In genomic region chr2:37321029-37321682, GRCh38 we compare ENCODE assay signal across 17 cellular contexts. TPM values are rescaled to one million over a fixed set of nuclear protein-coding genes. Genes with fewer than 3 reads are reported as not detected.
DNase-seq lines count a peak whose midpoint lies in the region; ATAC-seq, FAIRE-seq and TF ChIP-seq lines count a peak whose summit lies in the region.
"Had no signal": no experiment of that assay in that cellular context is flagged by ENCODE, and none has a peak within 500 bp of the region (broad histone marks: within the 10 kb centered on the region; RNA-seq: fewer than 3 reads in every experiment).

No MANE protein-coding gene starts in this region.

- H3K36me3 ChIP-seq in IMR-90 (ENCODE audit: control insufficient read depth, insufficient read depth, low read length): peaks cover 1% of the 10 kb centered on the region
- peaks cover 1% of the 10 kb centered on the region for H3K36me3 ChIP-seq in astrocyte (ENCODE audit: insufficient read depth, low read length)

- 0 out of 2 replicates have a peak, but pooled peaks cover 2% of the 10 kb centered on the region for H3K9me1 ChIP-seq in IMR-90 (ENCODE audit: insufficient read depth, low read length)

- H3K4me2 ChIP-seq in IMR-90 (ENCODE audit: low read depth, low read length) (no peak overlapping the region), astrocyte (ENCODE audit: low read length) (no peak overlapping the region)

- in situ Hi-C loops in IMR-90 (cut with MboI; ENCODE audit: low sequenced_read_pairs): no loop called here

- H3K27ac Mint-ChIP-seq in CD4-positive, alpha-beta T cell: peak overlapping the region; percentile 31
- H3K27ac Mint-ChIP-seq in astrocyte (ENCODE audit: unreplicated experiment) (peak overlapping the region; percentile 14), naive B cell (peak overlapping the region in 4 of 6 donors; percentile 7 to 60 (median 24))
- no peak overlapping the region for H3K27ac Mint-ChIP-seq in T-helper 2 cell treated with Interferon-gamma antibody and Interleukin-4, amounts not matched to agents 5 μg/mL and 100 μg/mL, for 36 hours
- H3K27ac Mint-ChIP-seq: activated CD8-positive, alpha-beta memory T cell treated with anti-CD3 and anti-CD28 coated beads, Interleukin-2, amount 10 ng/mL, durations not matched to agents 7 days and 5 days; activated naive CD4-positive, alpha-beta T cell treated with anti-CD3 and anti-CD28 coated beads, Interleukin-2, amount 50 U/mL, for 72 hours had no signal

- no peak for DNase-seq in CD4-positive, alpha-beta T cell
- no peak for DNase-seq in IMR-90
- no peak for DNase-seq in astrocyte (ENCODE audit: low read depth)
- DNase-seq in naive B cell: no peak
- no peak for DNase-seq in T-helper 2 cell treated with Interferon-gamma antibody and Interleukin-4, amounts not matched to agents 5 μg/mL and 100 μg/mL, for 36 hours (ENCODE audit: low spot score)
- DNase-seq in foreskin keratinocyte: no peak
- no peak for DNase-seq in NCI-H526 treated with DMSO at 0.1 percent for 48 hours (lab: John Stamatoyannopoulos, UW)
- DNase-seq: activated CD8-positive, alpha-beta memory T cell treated with anti-CD3 and anti-CD28 coated beads, Interleukin-2, amount 10 ng/mL, durations not matched to agents 7 days and 5 days; caudate nucleus; GOT3; NCI-H1105; NCI-H345; small intestine had no signal

- H3K9me3 ChIP-seq in CD4-positive, alpha-beta T cell (ENCODE audit: control insufficient read depth, low read length): no peaks in the 10 kb centered on the region
- no peaks in the 10 kb centered on the region for H3K9me3 ChIP-seq in IMR-90 (ENCODE audit: control insufficient read depth, insufficient read depth, low read length)
- H3K9me3 ChIP-seq in astrocyte (ENCODE audit: insufficient read depth, low read depth, low read length): no peaks in the 10 kb centered on the region

- dilution Hi-C loops in IMR-90 (cut with HindIII; ENCODE audit: low sequenced_read_pairs, unreplicated experiment): no loop called here

- WGBS in IMR-90 (ENCODE audit: extremely low coverage in 2 of 2, insufficient read length in 1 of 2), 2 experiments: no CpG with 5 or more reads among the region's 4 CpGs

- H3K27me3 Mint-ChIP-seq in CD4-positive, alpha-beta T cell: peaks cover 5% of the 10 kb centered on the region
- H3K27me3 Mint-ChIP-seq in astrocyte (ENCODE audit: low read depth, unreplicated experiment): no peaks in the 10 kb centered on the region
- H3K27me3 Mint-ChIP-seq in naive B cell: no peaks in the 10 kb centered on the region
- peaks cover 31% of the 10 kb centered on the region for H3K27me3 Mint-ChIP-seq in T-helper 2 cell treated with Interferon-gamma antibody and Interleukin-4, amounts not matched to agents 5 μg/mL and 100 μg/mL, for 36 hours (ENCODE audit: low read depth)

- H4K5ac ChIP-seq in IMR-90 (ENCODE audit: low read depth, low read length): no peak overlapping the region

- H3K23ac ChIP-seq in IMR-90 (ENCODE audit: low read depth, low read length): peak overlapping the region; percentile 40; the same call in 1 of the 2 replicates

- H3K56ac ChIP-seq in IMR-90 (ENCODE audit: extremely low read depth, insufficient read depth, low read length): no peak overlapping the region

- H3K4me3 ChIP-seq in IMR-90 (ENCODE audit: insufficient read depth, low read depth, low read length): no peak overlapping the region
- H3K4me3 ChIP-seq in astrocyte (ENCODE audit: insufficient read depth, low read depth, low read length): no peak overlapping the region

- H3K4me1 ChIP-seq in IMR-90 (ENCODE audit: control insufficient read depth, insufficient read depth, low read length): peaks cover 7% of the 10 kb centered on the region
- peaks cover 10% of the 10 kb centered on the region for H3K4me1 ChIP-seq in astrocyte (ENCODE audit: insufficient read depth, low read length)
- peaks cover 26% of the 10 kb centered on the region for H3K4me1 ChIP-seq in foreskin keratinocyte

- no peak for TF ChIP-seq POLR2A in IMR-90 (IDR thresholded peaks at IDR 0.05; ENCODE audit: low read depth, low read length)

- ATAC-seq in CD4-positive, alpha-beta T cell (ENCODE audit: poor library complexity): no peak
- ATAC-seq in IMR-90 (ENCODE audit: low read depth) (no peak), naive B cell (ENCODE audit: low read depth in 2 of 2) (no peak), GM19467 (IDR thresholded peaks at IDR 0.05; ENCODE audit: unreplicated experiment) (no peak), foreskin keratinocyte (no peak)
- ATAC-seq: activated CD8-positive, alpha-beta memory T cell treated with anti-CD3 and anti-CD28 coated beads, Interleukin-2, amount 10 ng/mL, durations not matched to agents 7 days and 5 days; activated naive CD4-positive, alpha-beta T cell treated with anti-CD3 and anti-CD28 coated beads, Interleukin-2, amount 50 U/mL, for 72 hours had no signal

- H3K4me1 Mint-ChIP-seq in CD4-positive, alpha-beta T cell (ENCODE audit: low read depth): peaks cover 71% of the 10 kb centered on the region
- peaks cover 39% of the 10 kb centered on the region for H3K4me1 Mint-ChIP-seq in astrocyte (ENCODE audit: low read depth, unreplicated experiment)
- H3K4me1 Mint-ChIP-seq in naive B cell: peaks cover 51 to 75% (median 59%) of the 10 kb centered on the region in 3 donors
- H3K4me1 Mint-ChIP-seq in T-helper 2 cell treated with Interferon-gamma antibody and Interleukin-4, amounts not matched to agents 5 μg/mL and 100 μg/mL, for 36 hours (ENCODE audit: low read depth): peaks cover 43% of the 10 kb centered on the region

- H3K14ac ChIP-seq in IMR-90 (replicated peaks; ENCODE audit: low read depth, low read length): no peak overlapping the region

- TF ChIP-seq CTCF in CD4-positive, alpha-beta T cell (IDR thresholded peaks at IDR 0.05): no peak
- TF ChIP-seq CTCF in IMR-90 (conservative IDR thresholded peaks at IDR 0.05; ENCODE audit: low read depth, low read length): no peak
- TF ChIP-seq CTCF in astrocyte (IDR thresholded peaks at IDR 0.05; ENCODE audit: insufficient read depth, low read depth, low read length): no peak
- no peak for TF ChIP-seq CTCF in foreskin keratinocyte (conservative IDR thresholded peaks at IDR 0.05)

- no peak overlapping the region for H2AFZ ChIP-seq in IMR-90 (replicated peaks; ENCODE audit: low read length, poor library complexity)
- no peak overlapping the region for H2AFZ ChIP-seq in astrocyte (ENCODE audit: low read depth, low read length)

- H4K8ac ChIP-seq in IMR-90 (ENCODE audit: low read depth in 2 of 2, low read length in 2 of 2): no peak overlapping the region; a peak in 1 of 4 replicates

- H3K79me2 ChIP-seq in astrocyte (ENCODE audit: insufficient read depth, low read length): peaks cover 81% of the 10 kb centered on the region

- intact Hi-C loops in CD4-positive, alpha-beta T cell (cut with DNase I, micrococcal nuclease): loop anchor here in 1 of 2 experiments (5.0 kb wide), 1 partner anchor 89 kb away; the partner anchor contains the start of genes CEBPZ and NDUFAF7
- intact Hi-C loops in IMR-90 (cut with micrococcal nuclease): loop anchor here (5.0 to 10.0 kb wide), 2 partner anchors 34 to 156 kb away; no protein-coding TSS in a partner anchor

- no peak overlapping the region for H3K9ac ChIP-seq in IMR-90 (ENCODE audit: low read depth, low read length)
- H3K9ac ChIP-seq in astrocyte (ENCODE audit: low read length): no peak overlapping the region

- no peak overlapping the region for H2AK5ac ChIP-seq in IMR-90 (ENCODE audit: low read depth, low read length)

- no peaks in the 10 kb centered on the region for H3K9me3 Mint-ChIP-seq in CD4-positive, alpha-beta T cell
- H3K9me3 Mint-ChIP-seq in astrocyte (ENCODE audit: unreplicated experiment) (no peaks in the 10 kb centered on the region), naive B cell (no peaks in the 10 kb centered on the region)
- no peaks in the 10 kb centered on the region for H3K9me3 Mint-ChIP-seq in T-helper 2 cell treated with Interferon-gamma antibody and Interleukin-4, amounts not matched to agents 5 μg/mL and 100 μg/mL, for 36 hours
- H3K9me3 Mint-ChIP-seq: activated naive CD4-positive, alpha-beta T cell treated with anti-CD3 and anti-CD28 coated beads, Interleukin-2, amount 50 U/mL, for 72 hours had no signal

- TF ChIP-seq RAD21 in IMR-90 (IDR thresholded peaks at IDR 0.05; ENCODE audit: low read length): no peak

- POLR2A ChIA-PET in CD4-positive, alpha-beta T cell (lab: Charles Lee): interaction anchor here (1.3 kb wide), 1 partner anchor 23 kb away, joined by 3 read pairs; the partner anchor contains the start of gene QPCT
- POLR2A ChIA-PET in IMR-90 (lab: Charles Lee; ENCODE audit: unreplicated experiment): no interaction called here

- no peak overlapping the region for H2BK120ac ChIP-seq in IMR-90 (ENCODE audit: low read depth, low read length)

- no peak overlapping the region for H2BK15ac ChIP-seq in IMR-90 (ENCODE audit: low read depth, low read length)

- H3K27ac ChIP-seq in CD4-positive, alpha-beta T cell (ENCODE audit: low read depth, low read length): no peak overlapping the region
- H3K27ac ChIP-seq in IMR-90 (ENCODE audit: insufficient read depth, low read length) (no peak overlapping the region), astrocyte (ENCODE audit: low read depth, low read length) (no peak overlapping the region), foreskin keratinocyte (no peak overlapping the region)

- H3K4ac ChIP-seq in IMR-90 (ENCODE audit: low read depth, low read length): no peak overlapping the region

- no peak overlapping the region for H2AK9ac ChIP-seq in IMR-90 (replicated peaks; ENCODE audit: low read depth, low read length, poor library complexity)

- H3K79me1 ChIP-seq in IMR-90 (ENCODE audit: low read depth in 1 of 2, low read length in 2 of 2): peaks cover 26 to 63% of the 10 kb centered on the region in 2 experiments

- peaks cover 29% of the 10 kb centered on the region for H3K36me3 Mint-ChIP-seq in CD4-positive, alpha-beta T cell (ENCODE audit: low read depth)
- peaks cover 4% of the 10 kb centered on the region for H3K36me3 Mint-ChIP-seq in astrocyte (ENCODE audit: low read depth, unreplicated experiment)
- H3K36me3 Mint-ChIP-seq in naive B cell: peaks cover 0 to 6% of the 10 kb centered on the region in 2 donors
- peaks cover 10% of the 10 kb centered on the region for H3K36me3 Mint-ChIP-seq in T-helper 2 cell treated with Interferon-gamma antibody and Interleukin-4, amounts not matched to agents 5 μg/mL and 100 μg/mL, for 36 hours (ENCODE audit: low read depth)

- no peak overlapping the region for H2BK20ac ChIP-seq in IMR-90 (ENCODE audit: low read depth, low read length)

- no peak overlapping the region for H2BK5ac ChIP-seq in IMR-90 (ENCODE audit: low read depth, low read length, poor library complexity, severe bottlenecking)

- no peak for FAIRE-seq in astrocyte (lab: Jason Lieb, UNC)
- FAIRE-seq: frontal cortex, small intestine had no signal

- H3K18ac ChIP-seq in IMR-90 (ENCODE audit: low read depth, low read length): no peak overlapping the region

- CTCF ChIA-PET in CD4-positive, alpha-beta T cell (lab: Charles Lee): interaction anchor here (1.2 to 1.7 kb wide), 2 partner anchors 20 kb away, joined by 3 to 5 read pairs; no protein-coding TSS in a partner anchor
- CTCF ChIA-PET in IMR-90 (lab: Yijun Ruan, JAX): no interaction called here

- H4K20me1 ChIP-seq in IMR-90 (ENCODE audit: insufficient read depth, low read length) (peaks cover 13% of the 10 kb centered on the region; the same call in 1 of the 2 replicates), astrocyte (ENCODE audit: insufficient read depth, low read length) (peaks cover 50% of the 10 kb centered on the region)

- BruUV-seq in IMR-90 (replicated peaks; lab: Mats Ljungman, UMichigan): no TSS peak

- no peaks in the 10 kb centered on the region for H3K27me3 ChIP-seq in CD4-positive, alpha-beta T cell (ENCODE audit: control insufficient read depth, insufficient read depth, low read length)
- no peaks in the 10 kb centered on the region for H3K27me3 ChIP-seq in IMR-90 (ENCODE audit: control insufficient read depth, insufficient read depth, low read length)
- H3K27me3 ChIP-seq in astrocyte (ENCODE audit: insufficient read depth, low read length): no peaks in the 10 kb centered on the region
- no peaks in the 10 kb centered on the region for H3K27me3 ChIP-seq in foreskin keratinocyte

- no peak overlapping the region for H4K91ac ChIP-seq in IMR-90 (ENCODE audit: insufficient read depth, low read depth, low read length)

- H3K4me3 Mint-ChIP-seq in CD4-positive, alpha-beta T cell: peak overlapping the region; percentile 50
- H3K4me3 Mint-ChIP-seq in astrocyte (ENCODE audit: unreplicated experiment) (peak overlapping the region; percentile 57), naive B cell (peak overlapping the region in 6 of 8 donors; percentile 9 to 80 (median 50))
- no peak overlapping the region for H3K4me3 Mint-ChIP-seq in T-helper 2 cell treated with Interferon-gamma antibody and Interleukin-4, amounts not matched to agents 5 μg/mL and 100 μg/mL, for 36 hours
- H3K4me3 Mint-ChIP-seq: activated CD8-positive, alpha-beta memory T cell treated with anti-CD3 and anti-CD28 coated beads, Interleukin-2, amount 10 ng/mL, durations not matched to agents 7 days and 5 days had no signal

RNA-seq across cellular contexts. Expression of gene PRKD3, which starts 3.5 kb away (rescaled TPM):
- 10 to 100 TPM; 40.5 to 44.1 TPM for total RNA-seq in CD4-positive, alpha-beta T cell
- 46.4 and 47.5 TPM in 2 replicates for total RNA-seq in IMR-90 (2012; rRNA removed)
- 14.3 and 15.8 TPM in 2 replicates for polyA plus RNA-seq in IMR-90 (2012; rRNA removed)
- polyA plus RNA-seq in IMR-90 (2012; cell fraction: cytosol; rRNA removed): 3.6 and 8.1 TPM in 2 replicates
- polyA plus RNA-seq in IMR-90 (2012; cell fraction: nucleus; rRNA removed; ENCODE audit: low replicate concordance): 3.7 and 26.4 TPM in 2 replicates
- total RNA-seq in astrocyte: 40.0 and 42.5 TPM in 2 replicates
- 10 to 100 TPM; 47.1 to 65.5 (median 54.0) TPM for polyA plus RNA-seq in naive B cell (ENCODE audit: low read depth in 6 of 6)
- total RNA-seq in foreskin keratinocyte: 28.8 and 29.8 TPM in 2 replicates
- polyA plus RNA-seq in foreskin keratinocyte: 5.6 and 7.1 TPM in 2 replicates

RNA-seq across cellular contexts. Expression of gene QPCT, which starts 23.3 kb away (rescaled TPM):
- total RNA-seq in CD4-positive, alpha-beta T cell: under 1 TPM; 0.53 to 0.71 TPM
- total RNA-seq in IMR-90 (2012; rRNA removed): 2.2 TPM in 2 replicates
- 1.6 and 1.9 TPM in 2 replicates for polyA plus RNA-seq in IMR-90 (2012; rRNA removed)
- polyA plus RNA-seq in IMR-90 (2012; cell fraction: cytosol; rRNA removed): 1.2 and 1.5 TPM in 2 replicates
- 0.35 and 0.85 TPM in 2 replicates for polyA plus RNA-seq in IMR-90 (2012; cell fraction: nucleus; rRNA removed; ENCODE audit: low replicate concordance)
- 23.1 and 25.2 TPM in 2 replicates for total RNA-seq in astrocyte
- 1 to 10 TPM in 3 of 6 donors, under 1 TPM in 3; 0.14 to 1.8 (median 1.1) TPM for polyA plus RNA-seq in naive B cell (ENCODE audit: low read depth in 6 of 6)
- total RNA-seq in foreskin keratinocyte: 5.9 and 6.6 TPM in 2 replicates
- 4.0 and 6.4 TPM in 2 replicates for polyA plus RNA-seq in foreskin keratinocyte
- total RNA-seq: osteocyte had no signal
